Comparison of ENCODE assay signal across 8 cellular contexts in genomic region chr2:173048901-173049661, GRCh38. TPM values are rescaled to one million over a fixed set of nuclear protein-coding genes. Genes with fewer than 3 reads are reported as not detected.
A peak's percentile ranks its signal among the peaks of the same experiment; 100 is the strongest.
DNase-seq lines count a peak whose midpoint lies in the region; ATAC-seq, FAIRE-seq and TF ChIP-seq lines count a peak whose summit lies in the region.

No MANE protein-coding gene starts in this region.

- peak; percentile 80 for FAIRE-seq in GM19239 (lab: Jason Lieb, UNC)

- H3K36me3 ChIP-seq in BJ (ENCODE audit: control insufficient read depth, insufficient read depth, low read length), result no peaks in the 10 kb centered on the region
- no peaks in the 10 kb centered on the region for H3K36me3 ChIP-seq in RWPE2 (ENCODE audit: low read depth)
- H3K36me3 ChIP-seq in psoas muscle (ENCODE audit: insufficient read depth in 1 of 2, low read depth in 1 of 2), result no peaks in the 10 kb centered on the region

- H3K27me3 ChIP-seq in BJ (ENCODE audit: control insufficient read depth, insufficient read depth, low read length) (no peaks in the 10 kb centered on the region), RWPE2 (ENCODE audit: insufficient read depth, poor library complexity, severe bottlenecking) (no peaks in the 10 kb centered on the region), psoas muscle (ENCODE audit: insufficient read depth in 3 of 3, low read length in 2 of 3) (no peaks in the 10 kb centered on the region)

- H3K4me3 ChIP-seq in BJ (ENCODE audit: low read depth, low read length), result no peak overlapping the region
- H3K4me3 ChIP-seq in RWPE2 (ENCODE audit: severe bottlenecking), result no peak overlapping the region
- H3K4me3 ChIP-seq in epithelial cell of proximal tubule (ENCODE audit: low read depth, low read length), result no peak overlapping the region
- no peak overlapping the region for H3K4me3 ChIP-seq in psoas muscle

- intact Hi-C loops in psoas muscle (cut with DNase I), result loop anchor here in 1 of 2 donors (1.0 kb wide), 1 partner anchor 26 kb away; the partner anchor contains the start of gene MAP3K20

- no peaks in the 10 kb centered on the region for H3K9me3 ChIP-seq in RWPE2 (ENCODE audit: severe bottlenecking)
- no peaks in the 10 kb centered on the region for H3K9me3 ChIP-seq in psoas muscle

- CTCF ChIA-PET in BJ (lab: Yijun Ruan, JAX), result interaction anchor here (0.6 to 3.1 kb wide), 5 partner anchors 8 to 210 kb away, joined by 3 to 16 read pairs (median 3); no protein-coding TSS in a partner anchor

- peak; percentile 84 for ATAC-seq in HG03432 (IDR thresholded peaks at IDR 0.05; ENCODE audit: unreplicated experiment)
- ATAC-seq in RWPE2 (ENCODE audit: low read depth), result peak; percentile 95
- ATAC-seq in psoas muscle, result peak; percentile 97 to 98 (median 97)

- DNase-seq in BJ (ENCODE audit: low read depth) (peak; percentile 95), GM19239 (ENCODE audit: insufficient read length, low spot score) (no peak), RWPE2 (ENCODE audit: low spot score) (peak; percentile 85), epithelial cell of proximal tubule (ENCODE audit: low read depth) (peak; percentile 99), psoas muscle (peak; percentile 85 to 92), cortex of kidney (lab: John Stamatoyannopoulos, UW) (no peak), 8988T (no peak)

- H3K4me1 ChIP-seq in RWPE2 (ENCODE audit: insufficient read depth, poor library complexity, severe bottlenecking) (peaks cover 21% of the 10 kb centered on the region), psoas muscle (peaks cover 18% of the 10 kb centered on the region)

- no peak for TF ChIP-seq CTCF in BJ (IDR thresholded peaks at IDR 0.05; ENCODE audit: insufficient read depth, low read depth, low read length)
- no peak for TF ChIP-seq CTCF in RWPE2 (IDR thresholded peaks at IDR 0.05; ENCODE audit: poor library complexity, severe bottlenecking)
- no peak for TF ChIP-seq CTCF in epithelial cell of proximal tubule (conservative IDR thresholded peaks at IDR 0.05; ENCODE audit: low read depth, low read length)
- no peak for TF ChIP-seq CTCF in psoas muscle (IDR thresholded peaks at IDR 0.05)

- WGBS in psoas muscle, 3 donors, result 10 to 40% (median 12%) methylated on average over 4 of the region's 4 CpGs

- POLR2A ChIA-PET in BJ (lab: Charles Lee), result interaction anchor here (0.9 kb wide), 1 partner anchor 30 kb away, joined by 4 read pairs; no protein-coding TSS in a partner anchor

- H3K27ac ChIP-seq in RWPE2 (ENCODE audit: poor library complexity, severe bottlenecking) (peak overlapping the region; percentile 87), psoas muscle (peak overlapping the region; percentile 79)

RNA-seq across cellular contexts. Expression of gene MAP3K20, which starts 26.6 kb away (rescaled TPM):
- polyA plus RNA-seq in BJ (2011; rRNA removed) (45.4 and 76.7 TPM in 2 replicates), psoas muscle (100 to 1,000 TPM in 2 of 3 donors, 10 to 100 TPM in 1; 41.8 to 224 (median 112) TPM)
- polyA minus RNA-seq in BJ (2011; rRNA and poly(A)+ RNA removed), result 41.7 and 43.0 TPM in 2 replicates
- total RNA-seq in epithelial cell of proximal tubule (19.4 and 22.2 TPM in 2 replicates), psoas muscle (100 to 1,000 TPM; 366 to 533 (median 468) TPM)

Comparison
In these comparisons a context has a peak if more than half of its experiments do, and no peak if none do; other contexts are left out.
1. DNase-seq: peak in BJ (single experiment), RWPE2 (single experiment), epithelial cell of proximal tubule (single experiment) and psoas muscle (2 of 2); none in GM19239 (single experiment), cortex of kidney (single experiment) and 8988T (single experiment).
2. RNA of gene MAP3K20, which starts 26.6 kb away (total RNA-seq): 366 to 533 TPM in psoas muscle; 19.4 to 22.2 TPM in epithelial cell of proximal tubule; every median in the first group is over 10 times any median in the second.
3. Peak in every context shown above with its lines, with median percentiles within 50 percentile points of each other: ATAC-seq.